Comparison of ENCODE assay signal across 25 cellular contexts in genomic region chr6:43930440-43931154, GRCh38.
DNase-seq lines count a peak whose midpoint lies in the region; ATAC-seq and TF ChIP-seq lines count a peak whose summit lies in the region.
"Had no signal": no experiment of that assay in that cellular context is flagged by ENCODE, and none has a peak within 500 bp of the region (broad histone marks: within the 10 kb centered on the region; RNA-seq: fewer than 3 reads in every experiment).

No MANE protein-coding gene starts in this region.

- no peak overlapping the region for H3K23ac ChIP-seq in mesenchymal stem cell (ENCODE audit: low read length in 2 of 2)

- peaks cover 4% of the 10 kb centered on the region for H3K4me1 Mint-ChIP-seq in T-helper 17 cell
- peaks cover 32% of the 10 kb centered on the region for H3K4me1 Mint-ChIP-seq in nephron
- peaks cover 41% of the 10 kb centered on the region for H3K4me1 Mint-ChIP-seq in type B pancreatic cell (ENCODE audit: unreplicated experiment)

- H4K8ac ChIP-seq in mesenchymal stem cell (ENCODE audit: low read length), result no peak overlapping the region

- no peak overlapping the region for H3K4ac ChIP-seq in mesenchymal stem cell (ENCODE audit: low read depth in 1 of 2, low read length in 2 of 2)

- no peak for DNase-seq in T-helper 17 cell
- no peak for DNase-seq in type B pancreatic cell (ENCODE audit: extremely low spot score, unreplicated experiment)
- no peak for DNase-seq in mesenchymal stem cell
- no peak for DNase-seq in NCI-H526 (lab: John Stamatoyannopoulos, UW)
- DNase-seq: AML-193; CD4-positive, alpha-beta T cell; COR-L47; H9; HFFc6; KG1; MG63; NCI-H1105 treated with DMSO at 0.1 percent for 48 hours; NCI-H146; NCI-H1930; NCI-H2107; NCI-H446 treated with DMSO at 0.1 percent for 48 hours; NCI-H526 treated with DMSO at 0.1 percent for 48 hours; SHP77 had no signal

- H3K14ac ChIP-seq in mesenchymal stem cell (ENCODE audit: low read length in 2 of 2), result no peak overlapping the region

- CTCF ChIA-PET in HEK293 (lab: Yijun Ruan, JAX), result interaction anchor here (0.8 to 1.5 kb wide), 4 partner anchors 8 to 148 kb away, joined by 3 to 6 read pairs (median 4); no protein-coding TSS in a partner anchor

- H2AK5ac ChIP-seq in mesenchymal stem cell (ENCODE audit: low read length, severe bottlenecking), result no peak overlapping the region

- no peaks in the 10 kb centered on the region for H3K27me3 ChIP-seq in mesenchymal stem cell (ENCODE audit: control insufficient read depth in 1 of 2, insufficient read depth in 1 of 2, low read length in 2 of 2)
- H3K27me3 ChIP-seq: MG63 had no signal

- TF ChIP-seq CTCF in HEK293 (tag by site-specific recombination; IDR thresholded peaks at IDR 0.05) (no peak), nephron (IDR thresholded peaks at IDR 0.05; ENCODE audit: unreplicated experiment in 3 of 3) (no peak), type B pancreatic cell (conservative IDR thresholded peaks at IDR 0.05) (no peak)

- no peak overlapping the region for H2BK12ac ChIP-seq in mesenchymal stem cell (ENCODE audit: low read length in 2 of 2)

- H3K36me3 Mint-ChIP-seq in T-helper 17 cell (ENCODE audit: low read depth) (no peaks in the 10 kb centered on the region), nephron (ENCODE audit: low read depth) (peaks cover 3% of the 10 kb centered on the region), type B pancreatic cell (no peaks in the 10 kb centered on the region)

- no peak overlapping the region for H2BK120ac ChIP-seq in mesenchymal stem cell (ENCODE audit: low read depth, low read length)

- H3K36me3 ChIP-seq in HEK293 (ENCODE audit: control insufficient read depth in 2 of 2, insufficient read depth in 1 of 2, low read length in 2 of 2) (no peaks in the 10 kb centered on the region), mesenchymal stem cell (ENCODE audit: control insufficient read depth in 1 of 2, insufficient read depth in 2 of 2, low read depth in 1 of 2, low read length in 2 of 2) (no peaks in the 10 kb centered on the region)
- H3K36me3 ChIP-seq: BLaER1 treated with 17β-estradiol and CSF1 and Interleukin-3, amounts not matched to agents 10 nM and 100 nM; MG63 had no signal

- no peaks in the 10 kb centered on the region for H3K9me3 ChIP-seq in HEK293 (ENCODE audit: control insufficient read depth, insufficient read depth, low read depth, low read length)
- no peaks in the 10 kb centered on the region for H3K9me3 ChIP-seq in T-helper 17 cell (ENCODE audit: control insufficient read depth, low read length, poor library complexity, severe bottlenecking)
- no peaks in the 10 kb centered on the region for H3K9me3 ChIP-seq in mesenchymal stem cell (ENCODE audit: control insufficient read depth, low read length)
- H3K9me3 ChIP-seq: A549; BLaER1 treated with 17β-estradiol and CSF1 and Interleukin-3, amounts not matched to agents 10 nM and 100 nM; MG63 had no signal

- H3K27ac Mint-ChIP-seq in T-helper 17 cell (peak overlapping the region; percentile 65), nephron (peak overlapping the region in 2 of 3 experiments; percentile 42 to 79), type B pancreatic cell (peak overlapping the region; percentile 23)
- H3K27ac Mint-ChIP-seq: CD4-positive, alpha-beta T cell; GM23338; H9; HFFc6 had no signal

- no peaks in the 10 kb centered on the region for H3K79me1 ChIP-seq in mesenchymal stem cell (replicated peaks; ENCODE audit: low read length, poor library complexity, severe bottlenecking)

- POLR2A ChIA-PET in HEK293 (lab: Yijun Ruan, JAX), result interaction anchor here (0.8 kb wide), 1 partner anchor 17 kb away, joined by 3 read pairs; no protein-coding TSS in a partner anchor

- no peak overlapping the region for H2BK15ac ChIP-seq in mesenchymal stem cell (ENCODE audit: low read depth, poor library complexity, severe bottlenecking)

- H3K27me3 Mint-ChIP-seq in T-helper 17 cell (peaks cover 6% of the 10 kb centered on the region), nephron (ENCODE audit: low read depth) (peaks cover 64% of the 10 kb centered on the region), type B pancreatic cell (no peaks in the 10 kb centered on the region)
- H3K27me3 Mint-ChIP-seq: CD4-positive, alpha-beta T cell had no signal

- H3K4me3 ChIP-seq in HEK293 (ENCODE audit: low read depth, low read length) (no peak overlapping the region), mesenchymal stem cell (ENCODE audit: insufficient read depth in 1 of 2, low read depth in 1 of 2, low read length in 2 of 2) (no peak overlapping the region)
- H3K4me3 ChIP-seq: A549; BLaER1 treated with 17β-estradiol and CSF1 and Interleukin-3, amounts not matched to agents 10 nM and 100 nM; GM23338; MG63 had no signal

- H3K27ac ChIP-seq in HEK293 (ENCODE audit: extremely low read depth, low read depth, low read length), result no peak overlapping the region
- H3K27ac ChIP-seq in mesenchymal stem cell (ENCODE audit: low read length, poor library complexity, severe bottlenecking), result no peak overlapping the region
- H3K27ac ChIP-seq: A549; BLaER1 treated with 17β-estradiol and CSF1 and Interleukin-3, amounts not matched to agents 10 nM and 100 nM; RWPE1 had no signal

- H3K4me3 Mint-ChIP-seq in T-helper 17 cell (no peak overlapping the region), nephron (no peak overlapping the region), type B pancreatic cell (no peak overlapping the region)
- H3K4me3 Mint-ChIP-seq: CD4-positive, alpha-beta T cell; GM23338; H9; HFFc6 had no signal

- ATAC-seq in T-helper 17 cell (no peak), GM18907 (IDR thresholded peaks at IDR 0.05; ENCODE audit: unreplicated experiment) (no peak)
- ATAC-seq: A549, GM23338 had no signal

- H4K91ac ChIP-seq in mesenchymal stem cell (ENCODE audit: low read length), result no peak overlapping the region

- H2AFZ ChIP-seq in mesenchymal stem cell (ENCODE audit: low read depth, low read length), result no peak overlapping the region
- H2AFZ ChIP-seq: GM23338 had no signal

- H3K18ac ChIP-seq in mesenchymal stem cell (ENCODE audit: low read depth in 1 of 2, low read length in 2 of 2), result no peak overlapping the region

- H2BK5ac ChIP-seq in mesenchymal stem cell (ENCODE audit: low read depth, low read length, poor library complexity, severe bottlenecking), result no peak overlapping the region

- 98% methylated on average over 4 of the region's 8 CpGs for WGBS in mesenchymal stem cell

- H3K4me2 ChIP-seq in mesenchymal stem cell (ENCODE audit: low read length, poor library complexity, severe bottlenecking), result no peak overlapping the region
- H3K4me2 ChIP-seq: A549; BLaER1 treated with 17β-estradiol and CSF1 and Interleukin-3, amounts not matched to agents 10 nM and 100 nM; GM23338 had no signal

- H3K9ac ChIP-seq in mesenchymal stem cell (ENCODE audit: low read length), result no peak overlapping the region
- H3K9ac ChIP-seq: BLaER1 treated with 17β-estradiol and CSF1 and Interleukin-3, amounts not matched to agents 10 nM and 100 nM had no signal

- H3K4me1 ChIP-seq in HEK293 (ENCODE audit: control insufficient read depth, insufficient read depth, low read length) (peaks cover 31% of the 10 kb centered on the region), mesenchymal stem cell (ENCODE audit: control insufficient read depth, insufficient read depth, low read depth, low read length) (peaks cover 17% of the 10 kb centered on the region)

- H3K9me3 Mint-ChIP-seq in nephron (no peaks in the 10 kb centered on the region), type B pancreatic cell (no peaks in the 10 kb centered on the region)
- H3K9me3 Mint-ChIP-seq: CD4-positive, alpha-beta T cell; GM23338; H9; HFFc6 had no signal

TF ChIP-seq in HEK293, 187 proteins besides CTCF, POLR2A, EP300 and RAD21:
- no peak for TF ChIP-seq ZNF2 (tag by site-specific recombination; IDR thresholded peaks at IDR 0.05)
- no peak for TF ChIP-seq KLF8 (tag by site-specific recombination; IDR thresholded peaks at IDR 0.05)
- TF ChIP-seq ZNF121 (tag by site-specific recombination; IDR thresholded peaks at IDR 0.05), result peak; percentile 60; the same call in 1 of the 2 replicates
